19 cellular contexts compared by ENCODE assay signal in genomic region chr22:36399473-36399780, GRCh38. TPM values are rescaled to one million over a fixed set of nuclear protein-coding genes. Genes with fewer than 3 reads are reported as not detected.
DNase-seq lines count a peak whose midpoint lies in the region; ATAC-seq, FAIRE-seq and TF ChIP-seq lines count a peak whose summit lies in the region.
"Had no signal": no experiment of that assay in that cellular context is flagged by ENCODE, and none has a peak within 500 bp of the region (broad histone marks: within the 10 kb centered on the region; RNA-seq: fewer than 3 reads in every experiment).

No MANE protein-coding gene starts in this region.

- no peaks in the 10 kb centered on the region for H3K9me1 ChIP-seq in endothelial cell of umbilical vein (replicated peaks; ENCODE audit: control insufficient read depth, extremely low read depth, insufficient read depth, low read length)

- FAIRE-seq in endothelial cell of umbilical vein (lab: Jason Lieb, UNC), result no peak
- FAIRE-seq: D721Med had no signal

- no peak for TF ChIP-seq EP300 in stomach (IDR thresholded peaks at IDR 0.05)

- no peak overlapping the region for H3K9ac ChIP-seq in endothelial cell of umbilical vein (replicated peaks; ENCODE audit: extremely low read depth, insufficient read depth, low read length)

- DNase-seq in activated CD4-positive, alpha-beta memory T cell treated with anti-CD3 and anti-CD28 coated beads, Interleukin-2, amount 10 ng/mL, durations not matched to agents 7 days and 5 days, result no peak
- no peak for DNase-seq in activated CD4-positive, alpha-beta memory T cell treated with anti-CD3 and anti-CD28 coated beads for 36 hours
- DNase-seq in Peyer's patch, result no peak
- no peak for DNase-seq in endothelial cell of umbilical vein (ENCODE audit: low read depth, low spot score)
- no peak for DNase-seq in stomach
- no peak for DNase-seq in effector memory CD4-positive, alpha-beta T cell
- DNase-seq: GOT3; heart left ventricle; Kasumi-1; naive thymus-derived CD8-positive, alpha-beta T cell; NCI-H2081; NCI-H774; right cardiac atrium; stimulated activated naive CD8-positive, alpha-beta T cell treated with anti-CD3 and anti-CD28 coated beads, Interleukin-15, amount 100 ng/mL, for 72 hours; WERI-Rb-1 had no signal

- no peaks in the 10 kb centered on the region for H3K79me2 ChIP-seq in endothelial cell of umbilical vein (ENCODE audit: control insufficient read depth, insufficient read depth, low read length)

- TF ChIP-seq POLR2A in Peyer's patch (IDR thresholded peaks at IDR 0.05) (peak in 1 of 2 donors; percentile 0), endothelial cell of umbilical vein (IDR thresholded peaks at IDR 0.05; ENCODE audit: low read depth, low read length) (no peak), stomach (IDR thresholded peaks at IDR 0.05) (no peak)

- no peak overlapping the region for H3K4me2 ChIP-seq in endothelial cell of umbilical vein (ENCODE audit: insufficient read depth, low read length)

- 29 to 46% (median 38%) methylated on average over 3 of the region's 3 CpGs for WGBS in stomach, 5 donors

- peaks cover 50% of the 10 kb centered on the region for H3K4me1 Mint-ChIP-seq in activated CD4-positive, alpha-beta memory T cell treated with anti-CD3 and anti-CD28 coated beads, Interleukin-2, amount 10 ng/mL, durations not matched to agents 7 days and 5 days
- peaks cover 22% of the 10 kb centered on the region for H3K4me1 Mint-ChIP-seq in activated CD4-positive, alpha-beta memory T cell treated with anti-CD3 and anti-CD28 coated beads for 36 hours (ENCODE audit: low read depth)

- POLR2A ChIA-PET in activated CD4-positive, alpha-beta memory T cell treated with anti-CD3 and anti-CD28 coated beads, Interleukin-2, amount 10 ng/mL, durations not matched to agents 7 days and 5 days (lab: Charles Lee), result interaction anchor here (0.7 to 1.2 kb wide), 3 partner anchors 8 to 53 kb away, joined by 3 read pairs; no protein-coding TSS in a partner anchor
- POLR2A ChIA-PET in activated CD4-positive, alpha-beta memory T cell treated with anti-CD3 and anti-CD28 coated beads for 36 hours (lab: Charles Lee), result no interaction called here
- POLR2A ChIA-PET in endothelial cell of umbilical vein (lab: Charles Lee), result interaction anchor here (1.9 kb wide), 1 partner anchor 11 kb away, joined by 9 read pairs; the partner anchor contains the start of gene MYH9

- H4K20me1 ChIP-seq in endothelial cell of umbilical vein (replicated peaks; ENCODE audit: control insufficient read depth, extremely low read depth, insufficient read depth, low read length), result no peaks in the 10 kb centered on the region

- TF ChIP-seq CTCF in Peyer's patch (IDR thresholded peaks at IDR 0.05) (no peak), endothelial cell of umbilical vein (IDR thresholded peaks at IDR 0.05; ENCODE audit: extremely low read depth in 1 of 2, insufficient read depth in 1 of 2, low read depth in 1 of 2, low read length in 2 of 2) (no peak), stomach (IDR thresholded peaks at IDR 0.05) (no peak)

- dilution Hi-C loops in endothelial cell of umbilical vein (cut with MboI; ENCODE audit: extremely low pct_ligation_motif_present, low sequenced_read_pairs), result no loop called here

- BruUV-seq in endothelial cell of umbilical vein (replicated peaks; lab: Mats Ljungman, UMichigan), result no TSS peak

- peaks cover 4% of the 10 kb centered on the region for H3K36me3 Mint-ChIP-seq in activated CD4-positive, alpha-beta memory T cell treated with anti-CD3 and anti-CD28 coated beads, Interleukin-2, amount 10 ng/mL, durations not matched to agents 7 days and 5 days (ENCODE audit: low read depth)
- H3K36me3 Mint-ChIP-seq in activated CD4-positive, alpha-beta memory T cell treated with anti-CD3 and anti-CD28 coated beads for 36 hours, result no peaks in the 10 kb centered on the region
- H3K36me3 Mint-ChIP-seq: naive thymus-derived CD8-positive, alpha-beta T cell had no signal

- no peaks in the 10 kb centered on the region for H3K9me3 Mint-ChIP-seq in activated CD4-positive, alpha-beta memory T cell treated with anti-CD3 and anti-CD28 coated beads, Interleukin-2, amount 10 ng/mL, durations not matched to agents 7 days and 5 days
- no peaks in the 10 kb centered on the region for H3K9me3 Mint-ChIP-seq in activated CD4-positive, alpha-beta memory T cell treated with anti-CD3 and anti-CD28 coated beads for 36 hours
- H3K9me3 Mint-ChIP-seq: naive thymus-derived CD8-positive, alpha-beta T cell; stimulated activated naive CD8-positive, alpha-beta T cell treated with anti-CD3 and anti-CD28 coated beads, Interleukin-15, amount 100 ng/mL, for 72 hours had no signal

- no peak for ATAC-seq in GM18870 (IDR thresholded peaks at IDR 0.05; ENCODE audit: unreplicated experiment)
- ATAC-seq in HG02852 (IDR thresholded peaks at IDR 0.05; ENCODE audit: unreplicated experiment), result no peak
- ATAC-seq: esophagus mucosa; naive thymus-derived CD8-positive, alpha-beta T cell; stimulated activated naive CD8-positive, alpha-beta T cell treated with anti-CD3 and anti-CD28 coated beads, Interleukin-15, amount 100 ng/mL, for 72 hours had no signal

- H3K36me3 ChIP-seq in Peyer's patch, result no peaks in the 10 kb centered on the region
- no peaks in the 10 kb centered on the region for H3K36me3 ChIP-seq in endothelial cell of umbilical vein (ENCODE audit: control insufficient read depth in 2 of 2, extremely low read depth in 1 of 2, insufficient read depth in 2 of 2, low read length in 2 of 2)
- no peaks in the 10 kb centered on the region for H3K36me3 ChIP-seq in stomach
- no peaks in the 10 kb centered on the region for H3K36me3 ChIP-seq in effector memory CD4-positive, alpha-beta T cell (ENCODE audit: control insufficient read depth, insufficient read depth, low read length)
- H3K36me3 ChIP-seq: heart left ventricle, WERI-Rb-1 had no signal

- no peak overlapping the region for H3K4me3 ChIP-seq in Peyer's patch
- no peak overlapping the region for H3K4me3 ChIP-seq in endothelial cell of umbilical vein (replicated peaks in 1 of 3; ENCODE audit: insufficient read depth in 1 of 3, low read depth in 1 of 3, low read length in 3 of 3)
- H3K4me3 ChIP-seq in stomach, result no peak overlapping the region
- no peak overlapping the region for H3K4me3 ChIP-seq in effector memory CD4-positive, alpha-beta T cell (ENCODE audit: insufficient read depth, low read depth, low read length, poor library complexity, severe bottlenecking)
- H3K4me3 ChIP-seq: heart left ventricle had no signal

- CTCF ChIA-PET in activated CD4-positive, alpha-beta memory T cell treated with anti-CD3 and anti-CD28 coated beads, Interleukin-2, amount 10 ng/mL, durations not matched to agents 7 days and 5 days (lab: Charles Lee), result no interaction called here
- CTCF ChIA-PET in activated CD4-positive, alpha-beta memory T cell treated with anti-CD3 and anti-CD28 coated beads for 36 hours (lab: Charles Lee), result no interaction called here
- CTCF ChIA-PET in endothelial cell of umbilical vein (lab: Charles Lee), result interaction anchor here (1.3 to 1.4 kb wide), 2 partner anchors 8 to 41 kb away, joined by 4 to 6 read pairs; no protein-coding TSS in a partner anchor

- H3K27me3 Mint-ChIP-seq in activated CD4-positive, alpha-beta memory T cell treated with anti-CD3 and anti-CD28 coated beads, Interleukin-2, amount 10 ng/mL, durations not matched to agents 7 days and 5 days, result no peaks in the 10 kb centered on the region
- no peaks in the 10 kb centered on the region for H3K27me3 Mint-ChIP-seq in activated CD4-positive, alpha-beta memory T cell treated with anti-CD3 and anti-CD28 coated beads for 36 hours
- H3K27me3 Mint-ChIP-seq: naive thymus-derived CD8-positive, alpha-beta T cell; stimulated activated naive CD8-positive, alpha-beta T cell treated with anti-CD3 and anti-CD28 coated beads, Interleukin-15, amount 100 ng/mL, for 72 hours had no signal

- H3K27me3 ChIP-seq in Peyer's patch, result no peaks in the 10 kb centered on the region
- no peaks in the 10 kb centered on the region for H3K27me3 ChIP-seq in endothelial cell of umbilical vein (ENCODE audit: control insufficient read depth in 2 of 2, insufficient read depth in 2 of 2, low read length in 2 of 2)
- no peaks in the 10 kb centered on the region for H3K27me3 ChIP-seq in stomach
- no peaks in the 10 kb centered on the region for H3K27me3 ChIP-seq in effector memory CD4-positive, alpha-beta T cell (replicated peaks; ENCODE audit: control insufficient read depth, insufficient read depth, low read length, poor library complexity, severe bottlenecking)
- H3K27me3 ChIP-seq: heart left ventricle had no signal

- no peaks in the 10 kb centered on the region for H3K9me3 ChIP-seq in Peyer's patch
- H3K9me3 ChIP-seq in endothelial cell of umbilical vein (replicated peaks; ENCODE audit: control insufficient read depth, insufficient read depth, low read length), result no peaks in the 10 kb centered on the region
- no peaks in the 10 kb centered on the region for H3K9me3 ChIP-seq in stomach
- H3K9me3 ChIP-seq in effector memory CD4-positive, alpha-beta T cell (ENCODE audit: control insufficient read depth, low read length), result no peaks in the 10 kb centered on the region
- H3K9me3 ChIP-seq: heart left ventricle had no signal

- H2AFZ ChIP-seq in endothelial cell of umbilical vein (ENCODE audit: low read depth, low read length), result peak overlapping the region; percentile 27

- peak overlapping the region; percentile 67 for H3K27ac Mint-ChIP-seq in activated CD4-positive, alpha-beta memory T cell treated with anti-CD3 and anti-CD28 coated beads, Interleukin-2, amount 10 ng/mL, durations not matched to agents 7 days and 5 days
- no peak overlapping the region for H3K27ac Mint-ChIP-seq in activated CD4-positive, alpha-beta memory T cell treated with anti-CD3 and anti-CD28 coated beads for 36 hours

- H3K4me3 Mint-ChIP-seq in activated CD4-positive, alpha-beta memory T cell treated with anti-CD3 and anti-CD28 coated beads, Interleukin-2, amount 10 ng/mL, durations not matched to agents 7 days and 5 days, result peak overlapping the region; percentile 9
- no peak overlapping the region for H3K4me3 Mint-ChIP-seq in activated CD4-positive, alpha-beta memory T cell treated with anti-CD3 and anti-CD28 coated beads for 36 hours
- H3K4me3 Mint-ChIP-seq: stimulated activated naive CD8-positive, alpha-beta T cell treated with anti-CD3 and anti-CD28 coated beads, Interleukin-15, amount 100 ng/mL, for 72 hours had no signal

- intact Hi-C loops in activated CD4-positive, alpha-beta memory T cell treated with anti-CD3 and anti-CD28 coated beads for 36 hours (cut with micrococcal nuclease), result no loop called here
- intact Hi-C loops in endothelial cell of umbilical vein (cut with micrococcal nuclease) (loop anchor here (1.0 kb wide), 1 partner anchor 52 kb away; no protein-coding TSS in a partner anchor), stomach (cut with DNase I; ENCODE audit: low total_unique reads) (no loop called here)

- H3K27ac ChIP-seq in Peyer's patch (peak overlapping the region in 3 of 4 donors; percentile 49 to 80 (median 74)), endothelial cell of umbilical vein (ENCODE audit: insufficient read depth, low read depth, low read length) (peak overlapping the region; percentile 81), stomach (peak overlapping the region in 3 of 5 donors; percentile 21 to 59 (median 29))
- no peak overlapping the region for H3K27ac ChIP-seq in effector memory CD4-positive, alpha-beta T cell (ENCODE audit: insufficient read depth, low read length, poor library complexity, severe bottlenecking)
- H3K27ac ChIP-seq: heart left ventricle, WERI-Rb-1 had no signal

- H3K4me1 ChIP-seq in Peyer's patch (peaks cover 0 to 13% (median 3%) of the 10 kb centered on the region in 4 donors), endothelial cell of umbilical vein (ENCODE audit: control insufficient read depth, extremely low read depth, insufficient read depth, low read length) (peaks cover 27% of the 10 kb centered on the region), stomach (peaks cover 0 to 31% (median 7%) of the 10 kb centered on the region in 4 donors)
- H3K4me1 ChIP-seq in effector memory CD4-positive, alpha-beta T cell (ENCODE audit: control insufficient read depth, insufficient read depth, low read length, poor library complexity, severe bottlenecking), result peaks cover 11% of the 10 kb centered on the region

RNA-seq across cellular contexts. Expression of gene MYH9, which starts 11.7 kb away (rescaled TPM):
- total RNA-seq in activated CD4-positive, alpha-beta memory T cell treated with anti-CD3 and anti-CD28 coated beads, Interleukin-2, amount 10 ng/mL, durations not matched to agents 7 days and 5 days, result 100 to 1,000 TPM; 840 to 865 TPM
- total RNA-seq in activated CD4-positive, alpha-beta memory T cell treated with anti-CD3 and anti-CD28 coated beads for 36 hours, result 100 to 1,000 TPM; 712 to 720 TPM
- total RNA-seq in Peyer's patch (100 to 1,000 TPM; 337 to 553 (median 433) TPM), endothelial cell of umbilical vein (1,331 and 1,413 TPM in 2 replicates), stomach (100 to 1,000 TPM; 155 to 620 (median 272) TPM)
- polyA plus RNA-seq in endothelial cell of umbilical vein (157 and 188 TPM in 2 replicates), stomach (10 to 100 TPM; 46.7 to 79.3 (median 54.3) TPM)
- polyA plus RNA-seq in endothelial cell of umbilical vein (2011; cell fraction: cytosol; rRNA removed), result 377 and 396 TPM in 2 replicates
- 759 and 766 TPM in 2 replicates for polyA plus RNA-seq in endothelial cell of umbilical vein (2011; cell fraction: nucleus; rRNA removed)
- polyA plus RNA-seq in endothelial cell of umbilical vein (2012), result 496 and 585 TPM in 2 replicates
- polyA minus RNA-seq in endothelial cell of umbilical vein, result 1,176 and 1,679 TPM in 2 replicates
- 42.9 TPM for polyA minus RNA-seq in endothelial cell of umbilical vein (2011; cell fraction: cytosol; rRNA and poly(A)+ RNA removed)
- 498 and 877 TPM in 2 replicates for polyA minus RNA-seq in endothelial cell of umbilical vein (2011; cell fraction: nucleus; rRNA and poly(A)+ RNA removed)
